In genomic region chr6:136752554-136752953, GRCh38 we compare ENCODE assay signal across 1 cellular context.
A peak's percentile ranks its signal among the peaks of the same experiment; 100 is the strongest.
TF ChIP-seq lines count a peak whose summit lies in the region.

No MANE protein-coding gene starts in this region.

TF ChIP-seq in HepG2, 621 proteins besides CTCF, POLR2A, EP300 and RAD21:
- TF ChIP-seq, protein P1, sequence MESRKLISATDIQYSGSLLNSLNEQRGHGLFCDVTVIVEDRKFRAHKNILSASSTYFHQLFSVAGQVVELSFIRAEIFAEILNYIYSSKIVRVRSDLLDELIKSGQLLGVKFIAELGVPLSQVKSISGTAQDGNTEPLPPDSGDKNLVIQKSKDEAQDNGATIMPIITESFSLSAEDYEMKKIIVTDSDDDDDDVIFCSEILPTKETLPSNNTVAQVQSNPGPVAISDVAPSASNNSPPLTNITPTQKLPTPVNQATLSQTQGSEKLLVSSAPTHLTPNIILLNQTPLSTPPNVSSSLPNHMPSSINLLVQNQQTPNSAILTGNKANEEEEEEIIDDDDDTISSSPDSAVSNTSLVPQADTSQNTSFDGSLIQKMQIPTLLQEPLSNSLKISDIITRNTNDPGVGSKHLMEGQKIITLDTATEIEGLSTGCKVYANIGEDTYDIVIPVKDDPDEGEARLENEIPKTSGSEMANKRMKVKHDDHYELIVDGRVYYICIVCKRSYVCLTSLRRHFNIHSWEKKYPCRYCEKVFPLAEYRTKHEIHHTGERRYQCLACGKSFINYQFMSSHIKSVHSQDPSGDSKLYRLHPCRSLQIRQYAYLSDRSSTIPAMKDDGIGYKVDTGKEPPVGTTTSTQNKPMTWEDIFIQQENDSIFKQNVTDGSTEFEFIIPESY (CRISPR knock-in tag; IDR thresholded peaks at IDR 0.05), result no peak
- TF ChIP-seq ZBTB2 (CRISPR knock-in tag; IDR thresholded peaks at IDR 0.05; ENCODE audit: low read depth) (no peak), RARA (CRISPR knock-in tag; IDR thresholded peaks at IDR 0.05) (0 out of 2 replicates have a peak, but pooled peaks have one; percentile 15), HNF4A (CRISPR knock-in tag; IDR thresholded peaks at IDR 0.05) (peak; percentile 43), ZC3H13 (CRISPR knock-in tag; IDR thresholded peaks at IDR 0.05) (no peak), ZNF703 (CRISPR knock-in tag; IDR thresholded peaks at IDR 0.05; ENCODE audit: borderline replicate concordance) (no peak)
